In the genomic region with DNA sequence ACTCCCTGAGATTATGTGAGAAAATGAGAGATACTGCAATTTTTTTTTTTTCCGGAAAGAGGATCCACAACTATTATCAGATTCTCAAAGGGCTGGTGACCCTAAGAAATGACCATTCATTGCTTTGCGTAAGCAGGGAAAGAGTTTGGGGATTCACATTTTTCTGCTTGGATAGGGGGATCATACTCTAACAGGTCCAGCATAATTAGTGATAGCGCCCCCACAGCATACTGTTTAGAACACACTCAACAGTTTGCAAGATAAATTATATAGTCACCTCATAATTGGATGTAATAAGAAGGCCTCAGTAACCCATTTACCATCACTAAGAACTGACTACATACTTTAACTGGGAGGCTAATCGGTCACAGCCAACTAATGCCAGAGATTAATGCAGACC, we compare ENCODE assay signal across 10 cellular contexts. TPM values are rescaled to one million over a fixed set of nuclear protein-coding genes. Genes with fewer than 3 reads are reported as not detected.
DNase-seq lines count a peak whose midpoint lies in the region; ATAC-seq and TF ChIP-seq lines count a peak whose summit lies in the region.
"Had no signal": no experiment of that assay in that cellular context is flagged by ENCODE, and none has a peak within 500 bp of the region (broad histone marks: within the 10 kb centered on the region; RNA-seq: fewer than 3 reads in every experiment).

No MANE protein-coding gene starts in this region.

- no peak overlapping the region for H3K9ac ChIP-seq in HUES6 (ENCODE audit: low read length)

- H3K4me1 Mint-ChIP-seq in CD8-positive, alpha-beta T cell (ENCODE audit: low read depth), result peaks cover 39% of the 10 kb centered on the region
- peaks cover 27% of the 10 kb centered on the region for H3K4me1 Mint-ChIP-seq in activated naive CD8-positive, alpha-beta T cell (ENCODE audit: low read depth)

- H3K4me3 Mint-ChIP-seq in CD8-positive, alpha-beta T cell, result peak overlapping the region; percentile 95
- peak overlapping the region; percentile 99 for H3K4me3 Mint-ChIP-seq in activated naive CD8-positive, alpha-beta T cell

- no peaks in the 10 kb centered on the region for H3K27me3 Mint-ChIP-seq in CD8-positive, alpha-beta T cell (ENCODE audit: low read depth)
- H3K27me3 Mint-ChIP-seq in activated naive CD8-positive, alpha-beta T cell, result no peaks in the 10 kb centered on the region

- TF ChIP-seq CTCF in CD8-positive, alpha-beta T cell (IDR thresholded peaks at IDR 0.05), result no peak

- peaks cover 17% of the 10 kb centered on the region for H3K36me3 ChIP-seq in CD8-positive, alpha-beta T cell (ENCODE audit: insufficient read depth, low read length)
- H3K36me3 ChIP-seq in HUES6 (ENCODE audit: control insufficient read depth, insufficient read depth, low read length), result peaks cover 52% of the 10 kb centered on the region

- no peak overlapping the region for H3K27ac Mint-ChIP-seq in CD8-positive, alpha-beta T cell
- H3K27ac Mint-ChIP-seq in activated naive CD8-positive, alpha-beta T cell, result peak overlapping the region; percentile 99

- no peak for DNase-seq in CD8-positive, alpha-beta T cell
- DNase-seq in lung microvascular endothelial cell (ENCODE audit: low read depth in 2 of 2) (peak; percentile 33 to 34), cerebellum (ENCODE audit: low spot score) (no peak)
- DNase-seq in effector CD4-positive, alpha-beta T cell, result no peak
- DNase-seq: SHP77 treated with DMSO at 0.1 percent for 48 hours had no signal

- no peaks in the 10 kb centered on the region for H3K9me3 ChIP-seq in CD8-positive, alpha-beta T cell (ENCODE audit: low read length)
- H3K9me3 ChIP-seq in HUES6 (ENCODE audit: control insufficient read depth, insufficient read depth, low read depth, low read length), result no peaks in the 10 kb centered on the region

- H3K4me3 ChIP-seq in CD8-positive, alpha-beta T cell (ENCODE audit: low read depth, low read length), result no peak overlapping the region
- peak overlapping the region; percentile 72 for H3K4me3 ChIP-seq in HUES6 (ENCODE audit: low read depth, low read length)

- H3K36me3 Mint-ChIP-seq in CD8-positive, alpha-beta T cell, result peaks cover 53% of the 10 kb centered on the region
- peaks cover 18% of the 10 kb centered on the region for H3K36me3 Mint-ChIP-seq in activated naive CD8-positive, alpha-beta T cell

- no peaks in the 10 kb centered on the region for H3K27me3 ChIP-seq in CD8-positive, alpha-beta T cell (ENCODE audit: insufficient read depth, low read length)
- no peaks in the 10 kb centered on the region for H3K27me3 ChIP-seq in HUES6 (ENCODE audit: control insufficient read depth, insufficient read depth, low read length)

- TF ChIP-seq POLR2A in GM18505 (IDR thresholded peaks at IDR 0.05; ENCODE audit: borderline replicate concordance, extremely low read depth, insufficient read depth, insufficient read length), result no peak

- no peak for ATAC-seq in CD8-positive, alpha-beta T cell
- no peak for ATAC-seq in GM21825 (IDR thresholded peaks at IDR 0.05; ENCODE audit: unreplicated experiment)
- no peak for ATAC-seq in GM18505 (IDR thresholded peaks at IDR 0.05; ENCODE audit: unreplicated experiment)

- no peaks in the 10 kb centered on the region for H3K9me3 Mint-ChIP-seq in CD8-positive, alpha-beta T cell
- H3K9me3 Mint-ChIP-seq in activated naive CD8-positive, alpha-beta T cell (ENCODE audit: low read depth), result no peaks in the 10 kb centered on the region

- H3K27ac ChIP-seq in CD8-positive, alpha-beta T cell (ENCODE audit: low read depth, low read length), result no peak overlapping the region
- no peak overlapping the region for H3K27ac ChIP-seq in HUES6 (ENCODE audit: low read depth, low read length)

- CTCF ChIA-PET in CD8-positive, alpha-beta T cell (lab: Charles Lee), result interaction anchor here (1.7 kb wide), 1 partner anchor 109 kb away, joined by 3 read pairs; no protein-coding TSS in a partner anchor

- POLR2A ChIA-PET in CD8-positive, alpha-beta T cell (lab: Charles Lee), result interaction anchor here (0.5 to 0.9 kb wide), 3 partner anchors 11 to 277 kb away, joined by 3 to 5 read pairs (median 3); no protein-coding TSS in a partner anchor

- intact Hi-C loops in CD8-positive, alpha-beta T cell (cut with DNase I, micrococcal nuclease), result loop anchor here (5.0 to 10.0 kb wide), 3 partner anchors 416 to 771 kb away; a partner anchor contains a TSS

- H3K4me1 ChIP-seq in CD8-positive, alpha-beta T cell (ENCODE audit: insufficient read depth, low read length), result peaks cover 25% of the 10 kb centered on the region
- H3K4me1 ChIP-seq in HUES6 (ENCODE audit: control insufficient read depth, insufficient read depth, low read length), result peaks cover 3% of the 10 kb centered on the region; the same call in 1 of the 2 replicates

RNA-seq across cellular contexts. Expression of a gene that starts 1.9 kb away (rescaled TPM):
- total RNA-seq in CD8-positive, alpha-beta T cell, result 10 to 100 TPM; 49.2 to 53.4 TPM
- total RNA-seq in lung microvascular endothelial cell, result 374 and 548 TPM in 2 replicates
- 162 TPM for total RNA-seq in cerebellum

RNA-seq across cellular contexts. Expression of a gene that starts 2.1 kb away (rescaled TPM):
- total RNA-seq in CD8-positive, alpha-beta T cell, result under 1 TPM in 1 of 2 experiments, not detected in 1; 0.46 TPM
- total RNA-seq in lung microvascular endothelial cell, result 0.22 TPM in 1 of 2 replicates, not detected in the other
- total RNA-seq in cerebellum, result not detected
- total RNA-seq: glomerular endothelial cell had no signal

RNA-seq across cellular contexts. Expression of a gene that starts 32.8 kb away (rescaled TPM):
- total RNA-seq in CD8-positive, alpha-beta T cell, result not detected
- total RNA-seq in lung microvascular endothelial cell, result not detected in 2 replicates
- total RNA-seq in cerebellum, result 0.73 TPM
- total RNA-seq: glomerular endothelial cell had no signal

RNA-seq across cellular contexts. Expression of a gene that starts 37.1 kb away (rescaled TPM):
- total RNA-seq in CD8-positive, alpha-beta T cell, result not detected
- total RNA-seq in lung microvascular endothelial cell (0.20 TPM in 1 of 2 replicates, not detected in the other), cerebellum (0.64 TPM)
- total RNA-seq: glomerular endothelial cell had no signal

RNA-seq across cellular contexts. Expression of a gene that starts 40.8 kb away (rescaled TPM):
- 10 to 100 TPM; 10.8 to 10.9 TPM for total RNA-seq in CD8-positive, alpha-beta T cell
- total RNA-seq in lung microvascular endothelial cell (38.3 and 56.4 TPM in 2 replicates), cerebellum (10.3 TPM)

Comparison
In these comparisons a context has a peak if more than half of its experiments do, and no peak if none do; other contexts are left out.
1. DNase-seq: peak in lung microvascular endothelial cell (2 of 2); none in CD8-positive, alpha-beta T cell (0 of 7), cerebellum (single experiment) and effector CD4-positive, alpha-beta T cell (single experiment).